In the genomic region with DNA sequence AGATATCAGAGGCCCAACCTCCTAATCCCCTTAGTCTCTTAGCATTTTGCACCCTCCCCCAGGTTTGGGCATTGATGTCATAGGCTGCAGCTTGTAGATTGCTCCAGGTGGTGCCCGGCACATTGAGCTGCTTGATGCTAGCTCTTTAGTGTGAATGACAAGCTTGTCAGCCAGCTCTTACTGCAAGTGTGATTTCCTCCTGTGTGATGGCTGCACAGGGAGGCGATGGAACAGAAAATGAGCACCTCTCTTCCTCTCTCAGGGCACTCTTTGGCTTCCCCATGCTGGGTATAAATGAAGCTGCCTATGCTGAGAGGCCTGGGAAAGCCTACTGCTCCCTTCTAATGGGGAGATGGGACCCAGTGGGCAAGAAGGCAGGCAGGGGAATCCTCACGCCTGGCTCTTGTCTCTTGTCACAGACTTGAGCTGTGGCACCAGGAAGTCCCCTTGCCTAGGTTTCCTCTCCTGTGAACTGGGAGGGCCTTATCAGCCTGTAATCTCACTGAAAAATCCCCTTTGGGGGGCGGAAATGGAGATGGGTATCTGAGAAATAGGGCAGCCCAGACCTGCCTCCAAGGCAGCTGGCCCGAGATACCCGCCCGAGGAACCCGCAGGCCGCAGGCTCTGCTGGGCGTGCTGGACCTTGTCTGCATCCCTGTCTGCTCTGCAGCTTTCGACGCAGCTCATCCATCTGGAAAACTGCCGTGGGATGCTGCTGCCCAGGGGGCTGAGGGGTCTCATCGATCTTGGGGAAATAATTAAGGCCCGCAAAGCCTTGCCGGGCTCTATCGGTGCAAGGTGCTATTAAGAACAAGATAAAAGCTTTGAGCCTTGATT, we compare ENCODE assay signal across 10 cellular contexts.
A peak's percentile ranks its signal among the peaks of the same experiment; 100 is the strongest.
DNase-seq lines count a peak whose midpoint lies in the region; ATAC-seq lines count a peak whose summit lies in the region.
"Had no signal": no experiment of that assay in that cellular context is flagged by ENCODE, and none has a peak within 500 bp of the region (broad histone marks: within the 10 kb centered on the region; RNA-seq: fewer than 3 reads in every experiment).

No MANE protein-coding gene starts in this region.

- H3K27ac ChIP-seq in effector memory CD4-positive, alpha-beta T cell (ENCODE audit: insufficient read depth, low read length, poor library complexity, severe bottlenecking): peak overlapping the region; percentile 55
- H3K27ac ChIP-seq: A549, cardiac muscle cell had no signal

- no peaks in the 10 kb centered on the region for H3K36me3 ChIP-seq in effector memory CD4-positive, alpha-beta T cell (ENCODE audit: control insufficient read depth, insufficient read depth, low read length)
- H3K36me3 ChIP-seq: cardiac muscle cell had no signal

- H3K4me1 ChIP-seq in effector memory CD4-positive, alpha-beta T cell (ENCODE audit: control insufficient read depth, insufficient read depth, low read length, poor library complexity, severe bottlenecking): peaks cover 18% of the 10 kb centered on the region
- H3K4me1 ChIP-seq: A549 had no signal

- ATAC-seq in stimulated activated naive CD8-positive, alpha-beta T cell treated with anti-CD3 and anti-CD28 coated beads, Interleukin-15, Interleukin-2, amounts not matched to agents 100 U/mL and 50 U/mL, for 24 hours: peak; percentile 81
- ATAC-seq in left lobe of liver (no peak), HG03135 (IDR thresholded peaks at IDR 0.05; ENCODE audit: unreplicated experiment) (no peak)
- ATAC-seq: A549 had no signal

- no peaks in the 10 kb centered on the region for H3K9me3 ChIP-seq in effector memory CD4-positive, alpha-beta T cell (ENCODE audit: control insufficient read depth, low read length)
- H3K9me3 ChIP-seq: A549 had no signal

- no peak overlapping the region for H3K4me3 ChIP-seq in effector memory CD4-positive, alpha-beta T cell (ENCODE audit: insufficient read depth, low read depth, low read length, poor library complexity, severe bottlenecking)
- H3K4me3 ChIP-seq: A549, cardiac muscle cell had no signal

- peak; percentile 55 for DNase-seq in NCI-H82 (lab: John Stamatoyannopoulos, UW)
- no peak for DNase-seq in NCI-H82 treated with DMSO at 0.1 percent for 48 hours (lab: John Stamatoyannopoulos, UW; ENCODE audit: unreplicated experiment)
- peak; percentile 24 to 38 for DNase-seq in activated CD4-positive, alpha-beta T cell treated with anti-CD3 and anti-CD28 coated beads, Interleukin-2, amount 50 U/mL, for 48 hours
- peak; percentile 60 to 63 (median 62) for DNase-seq in effector memory CD4-positive, alpha-beta T cell
- peak; percentile 49 for DNase-seq in stimulated activated naive CD8-positive, alpha-beta T cell treated with anti-CD3 and anti-CD28 coated beads, Interleukin-15, Interleukin-2, amounts not matched to agents 100 U/mL and 50 U/mL, for 24 hours
- no peak for DNase-seq in left lobe of liver (ENCODE audit: low spot score)
- DNase-seq in NCI-H2227 treated with DMSO at 0.1 percent for 48 hours (lab: John Stamatoyannopoulos, UW): no peak

- H3K27me3 ChIP-seq in effector memory CD4-positive, alpha-beta T cell (replicated peaks; ENCODE audit: control insufficient read depth, insufficient read depth, low read length, poor library complexity, severe bottlenecking): no peaks in the 10 kb centered on the region
- H3K27me3 ChIP-seq: cardiac muscle cell had no signal

Comparison
In these comparisons a context has a peak if more than half of its experiments do, and no peak if none do; other contexts are left out.
1. DNase-seq: peak in NCI-H82 (single experiment), activated CD4-positive, alpha-beta T cell treated with anti-CD3 and anti-CD28 coated beads, Interleukin-2, amount 50 U/mL, for 48 hours (2 of 2), effector memory CD4-positive, alpha-beta T cell (3 of 3) and stimulated activated naive CD8-positive, alpha-beta T cell treated with anti-CD3 and anti-CD28 coated beads, Interleukin-15, Interleukin-2, amounts not matched to agents 100 U/mL and 50 U/mL, for 24 hours (single experiment); none in NCI-H82 treated with DMSO at 0.1 percent for 48 hours (single experiment), left lobe of liver (single experiment) and NCI-H2227 treated with DMSO at 0.1 percent for 48 hours (single experiment).